10 cellular contexts compared by ENCODE assay signal in the genomic region with DNA sequence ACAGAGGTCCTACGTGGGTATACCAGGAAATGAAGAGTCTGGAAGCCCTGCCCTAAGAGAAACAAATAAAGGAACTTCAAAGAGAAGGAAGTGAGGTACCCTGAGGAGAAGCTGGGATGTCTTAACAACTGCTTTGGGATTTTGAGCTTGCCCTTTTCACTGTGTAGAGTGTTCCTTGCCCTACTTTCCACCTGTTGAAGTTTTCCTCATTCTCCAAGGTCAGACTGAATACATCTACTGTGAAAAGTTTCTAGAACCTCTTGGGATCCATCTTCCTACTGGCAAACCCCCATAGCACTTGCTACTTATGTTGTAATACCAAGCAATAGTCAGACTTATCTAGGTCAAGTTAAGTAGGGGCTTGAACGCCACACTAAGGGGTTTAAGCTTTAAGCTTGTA. TPM values are rescaled to one million over a fixed set of nuclear protein-coding genes. Genes with fewer than 3 reads are reported as not detected.
DNase-seq lines count a peak whose midpoint lies in the region; ATAC-seq and TF ChIP-seq lines count a peak whose summit lies in the region.
"Had no signal": no experiment of that assay in that cellular context is flagged by ENCODE, and none has a peak within 500 bp of the region (broad histone marks: within the 10 kb centered on the region; RNA-seq: fewer than 3 reads in every experiment).

No MANE protein-coding gene starts in this region.

- H3K9me3 ChIP-seq in left ventricle myocardium inferior (replicated peaks) = no peaks in the 10 kb centered on the region
- H3K9me3 ChIP-seq: uterus had no signal

- TF ChIP-seq CTCF in NB4 (IDR thresholded peaks at IDR 0.05; ENCODE audit: low read depth, low read length) = no peak
- no peak for TF ChIP-seq CTCF in left ventricle myocardium inferior (IDR thresholded peaks at IDR 0.05; ENCODE audit: borderline replicate concordance)
- TF ChIP-seq CTCF in glutamatergic neuron (IDR thresholded peaks at IDR 0.05; ENCODE audit: partially characterized antibody, unreplicated experiment) = no peak

- no peak overlapping the region for H3K27ac ChIP-seq in left ventricle myocardium inferior (replicated peaks)

- peaks cover 11% of the 10 kb centered on the region for H3K36me3 Mint-ChIP-seq in T-helper 2 cell treated with Interferon-gamma antibody and Interleukin-4, amounts not matched to agents 5 μg/mL and 100 μg/mL, for 36 hours (ENCODE audit: low read depth)
- H3K36me3 Mint-ChIP-seq in glutamatergic neuron (ENCODE audit: unreplicated experiment) = no peaks in the 10 kb centered on the region

- H3K27me3 Mint-ChIP-seq in T-helper 2 cell treated with Interferon-gamma antibody and Interleukin-4, amounts not matched to agents 5 μg/mL and 100 μg/mL, for 36 hours (ENCODE audit: low read depth) = peaks cover 24% of the 10 kb centered on the region
- H3K27me3 Mint-ChIP-seq in glutamatergic neuron (ENCODE audit: unreplicated experiment) = peaks cover 10% of the 10 kb centered on the region

- H3K36me3 ChIP-seq in left ventricle myocardium inferior = no peaks in the 10 kb centered on the region
- H3K36me3 ChIP-seq: uterus had no signal

- H3K4me1 Mint-ChIP-seq in T-helper 2 cell treated with Interferon-gamma antibody and Interleukin-4, amounts not matched to agents 5 μg/mL and 100 μg/mL, for 36 hours (ENCODE audit: low read depth) = peaks cover 28% of the 10 kb centered on the region
- H3K4me1 Mint-ChIP-seq in glutamatergic neuron (ENCODE audit: low read depth, unreplicated experiment) = peaks cover 2% of the 10 kb centered on the region

- DNase-seq in T-helper 2 cell treated with Interferon-gamma antibody and Interleukin-4, amounts not matched to agents 5 μg/mL and 100 μg/mL, for 36 hours (ENCODE audit: low spot score) = no peak
- DNase-seq in T-helper 2 cell = no peak
- DNase-seq in NB4 (ENCODE audit: low read depth) = peak; percentile 39
- DNase-seq in erythroblast (lab: John Stamatoyannopoulos, UW) = peak; percentile 28 to 60
- DNase-seq in retina = peak; percentile 39
- DNase-seq in left ventricle myocardium inferior = no peak
- DNase-seq in glutamatergic neuron = no peak
- DNase-seq: NCI-H524 treated with DMSO at 0.1 percent for 48 hours had no signal

- H3K4me3 Mint-ChIP-seq in T-helper 2 cell treated with Interferon-gamma antibody and Interleukin-4, amounts not matched to agents 5 μg/mL and 100 μg/mL, for 36 hours = peak overlapping the region; percentile 91
- H3K4me3 Mint-ChIP-seq in glutamatergic neuron (ENCODE audit: unreplicated experiment) = no peak overlapping the region

- H3K27me3 ChIP-seq in left ventricle myocardium inferior (ENCODE audit: low read depth) = no peaks in the 10 kb centered on the region
- H3K27me3 ChIP-seq: uterus had no signal

- H3K4me3 ChIP-seq in NB4 (ENCODE audit: low read depth, low read length) = no peak overlapping the region
- no peak overlapping the region for H3K4me3 ChIP-seq in left ventricle myocardium inferior

- H3K27ac Mint-ChIP-seq in T-helper 2 cell treated with Interferon-gamma antibody and Interleukin-4, amounts not matched to agents 5 μg/mL and 100 μg/mL, for 36 hours = no peak overlapping the region
- H3K27ac Mint-ChIP-seq in glutamatergic neuron (ENCODE audit: unreplicated experiment) = no peak overlapping the region

- intact Hi-C loops in left ventricle myocardium inferior (cut with micrococcal nuclease) = no loop called here

- H3K9me3 Mint-ChIP-seq in T-helper 2 cell treated with Interferon-gamma antibody and Interleukin-4, amounts not matched to agents 5 μg/mL and 100 μg/mL, for 36 hours = no peaks in the 10 kb centered on the region
- H3K9me3 Mint-ChIP-seq in glutamatergic neuron (ENCODE audit: unreplicated experiment) = peaks cover 9% of the 10 kb centered on the region

- no peak for TF ChIP-seq POLR2A in NB4 (IDR thresholded peaks at IDR 0.05; ENCODE audit: extremely low read depth, insufficient read length)
- no peak for TF ChIP-seq POLR2A in erythroblast (IDR thresholded peaks at IDR 0.05; ENCODE audit: low read length)

- H3K4me1 ChIP-seq in left ventricle myocardium inferior = peaks cover 50% of the 10 kb centered on the region
- H3K4me1 ChIP-seq: uterus had no signal

- ATAC-seq in GM19023 (IDR thresholded peaks at IDR 0.05; ENCODE audit: unreplicated experiment) = no peak

RNA-seq across cellular contexts. Expression of gene REST, which starts 1.2 kb away (rescaled TPM):
- total RNA-seq in left ventricle myocardium inferior (24.1 TPM), glutamatergic neuron (ENCODE audit: unreplicated experiment) (1.5 TPM)

Comparison
In these comparisons a context has a peak if more than half of its experiments do, and no peak if none do; other contexts are left out.
1. DNase-seq: peak in NB4 (single experiment), erythroblast (2 of 2) and retina (single experiment); none in T-helper 2 cell treated with Interferon-gamma antibody and Interleukin-4, amounts not matched to agents 5 μg/mL and 100 μg/mL, for 36 hours (single experiment), T-helper 2 cell (0 of 5), left ventricle myocardium inferior (single experiment) and glutamatergic neuron (single experiment).